In genomic region chr6:41053056-41053455, GRCh38 we compare ENCODE assay signal across 13 cellular contexts. TPM values are rescaled to one million over a fixed set of nuclear protein-coding genes. Genes with fewer than 3 reads are reported as not detected.
A peak's percentile ranks its signal among the peaks of the same experiment; 100 is the strongest.
DNase-seq lines count a peak whose midpoint lies in the region; ATAC-seq and TF ChIP-seq lines count a peak whose summit lies in the region.
"Had no signal": no experiment of that assay in that cellular context is flagged by ENCODE, and none has a peak within 500 bp of the region (broad histone marks: within the 10 kb centered on the region; RNA-seq: fewer than 3 reads in every experiment).

Gene APOBEC2, plus strand, starts transcription at chr6:41053202. Its CDS starts 146 bp downstream, at chr6:41053348.

- no peak for ATAC-seq in activated CD4-positive, alpha-beta T cell treated with anti-CD3 and anti-CD28 coated beads for 36 hours
- no peak for ATAC-seq in SK-N-SH treated with all-trans-retinoic acid at 6 μM for 48 hours
- ATAC-seq: activated CD4-positive, CD25-positive, alpha-beta regulatory T cell treated with anti-CD3 and anti-CD28 coated beads, Interleukin-2, amount 50 U/mL, for 24 hours had no signal

- in situ Hi-C loops in GM23248 (cut with MboI), result no loop called here

- no peak for DNase-seq in activated CD4-positive, alpha-beta T cell treated with anti-CD3 and anti-CD28 coated beads for 36 hours
- DNase-seq in activated CD4-positive, alpha-beta T cell treated with anti-CD3 and anti-CD28 coated beads, Interleukin-2, amount 50 U/mL, for 1 hour, result no peak
- no peak for DNase-seq in OCI-LY7 (ENCODE audit: low spot score)
- peak; percentile 25 to 91 for DNase-seq in cardiac muscle cell (ENCODE audit: low read depth in 1 of 2, low spot score in 1 of 2)
- DNase-seq in progenitor cell of endocrine pancreas (ENCODE audit: low spot score, unreplicated experiment), result no peak
- DNase-seq in chondrocyte (ENCODE audit: low spot score), result no peak
- no peak for DNase-seq in GM23248

- WGBS in GM23248 (ENCODE audit: low coverage in 1 of 2, low lambda C conversion rate in 2 of 2, missing lambda C conversion rate in 2 of 2), 2 experiments, result 45 to 62% methylated on average over 5 of the region's 5 CpGs

- H3K4me2 ChIP-seq in OCI-LY7 (ENCODE audit: low read length) (peak within 1 kb of the TSS; percentile 41), GM23248 (ENCODE audit: unreplicated experiment) (no peak within 1 kb of the TSS)

- POLR2A ChIA-PET in activated CD4-positive, alpha-beta T cell treated with anti-CD3 and anti-CD28 coated beads for 36 hours (lab: Charles Lee), result interaction anchor here (0.6 kb wide), 1 partner anchor 143 kb away, joined by 4 read pairs; no protein-coding TSS in a partner anchor
- POLR2A ChIA-PET in OCI-LY7 (lab: Charles Lee), result interaction anchor here (0.6 to 3.2 kb wide), 2 partner anchors 17 to 19 kb away, joined by 3 to 13 read pairs; partner anchors contain the start of genes NFYA and OARD1

- H3K27ac ChIP-seq in OCI-LY7 (ENCODE audit: low read depth, low read length, poor library complexity, severe bottlenecking), result peak within 1 kb of the TSS; percentile 2
- H3K27ac ChIP-seq in cardiac muscle cell, result peak within 1 kb of the TSS; percentile 94
- H3K27ac ChIP-seq in GM23248, result no peak within 1 kb of the TSS
- H3K27ac ChIP-seq: tibial nerve had no signal

- H3K9ac ChIP-seq in GM23248, result no peak within 1 kb of the TSS

- no peaks in the 10 kb centered on the region for H3F3A ChIP-seq in GM23248 (ENCODE audit: insufficient read depth)

- peaks cover 38% of the 10 kb centered on the region for H3K4me1 ChIP-seq in OCI-LY7 (ENCODE audit: insufficient read depth, low read length, poor library complexity, severe bottlenecking)
- H3K4me1 ChIP-seq in cardiac muscle cell (ENCODE audit: low read depth), result peaks cover 90% of the 10 kb centered on the region
- H3K4me1 ChIP-seq in GM23248 (ENCODE audit: insufficient read depth), result no peaks in the 10 kb centered on the region
- H3K4me1 ChIP-seq: ascending aorta, tibial nerve had no signal

- H3K4me1 Mint-ChIP-seq in activated CD4-positive, alpha-beta T cell treated with anti-CD3 and anti-CD28 coated beads for 36 hours, result peaks cover 17% of the 10 kb centered on the region
- H3K4me1 Mint-ChIP-seq in progenitor cell of endocrine pancreas (ENCODE audit: low read depth) (peaks cover 72% of the 10 kb centered on the region), chondrocyte (ENCODE audit: low read depth) (peaks cover 33% of the 10 kb centered on the region)

- no peaks in the 10 kb centered on the region for H3K36me3 ChIP-seq in OCI-LY7 (ENCODE audit: insufficient read depth, low read length)
- H3K36me3 ChIP-seq in cardiac muscle cell, result no peaks in the 10 kb centered on the region
- H3K36me3 ChIP-seq in GM23248 (ENCODE audit: low read depth), result no peaks in the 10 kb centered on the region
- H3K36me3 ChIP-seq: ascending aorta had no signal

- no peaks in the 10 kb centered on the region for H3K27me3 ChIP-seq in cardiac muscle cell
- no peaks in the 10 kb centered on the region for H3K27me3 ChIP-seq in GM23248 (replicated peaks; ENCODE audit: insufficient read depth)
- H3K27me3 ChIP-seq: ascending aorta, tibial nerve had no signal

- H3K9me3 ChIP-seq in OCI-LY7 (ENCODE audit: low read length), result no peaks in the 10 kb centered on the region
- no peaks in the 10 kb centered on the region for H3K9me3 ChIP-seq in cardiac muscle cell (ENCODE audit: low read depth)
- no peaks in the 10 kb centered on the region for H3K9me3 ChIP-seq in GM23248 (ENCODE audit: low read depth)
- H3K9me3 ChIP-seq: ascending aorta, tibial nerve had no signal

- H4K20me1 ChIP-seq in OCI-LY7 (ENCODE audit: insufficient read depth, low read length) (no peaks in the 10 kb centered on the region), GM23248 (ENCODE audit: insufficient read depth) (no peaks in the 10 kb centered on the region)

- no peaks in the 10 kb centered on the region for H3K79me2 ChIP-seq in OCI-LY7 (ENCODE audit: insufficient read depth, low read depth, low read length)
- H3K79me2 ChIP-seq in GM23248 (ENCODE audit: insufficient read depth), result no peaks in the 10 kb centered on the region

- intact Hi-C loops in activated CD4-positive, alpha-beta T cell treated with anti-CD3 and anti-CD28 coated beads for 36 hours (cut with DNase I, micrococcal nuclease), result no loop called here
- intact Hi-C loops in OCI-LY7 (cut with micrococcal nuclease; ENCODE audit: unreplicated experiment), result no loop called here

- no peaks in the 10 kb centered on the region for H3K27me3 Mint-ChIP-seq in activated CD4-positive, alpha-beta T cell treated with anti-CD3 and anti-CD28 coated beads for 36 hours
- H3K27me3 Mint-ChIP-seq in progenitor cell of endocrine pancreas (no peaks in the 10 kb centered on the region), chondrocyte (ENCODE audit: low read depth) (no peaks in the 10 kb centered on the region)

- peak within 1 kb of the TSS; percentile 70 for H3K27ac Mint-ChIP-seq in activated CD4-positive, alpha-beta T cell treated with anti-CD3 and anti-CD28 coated beads for 36 hours
- H3K27ac Mint-ChIP-seq in progenitor cell of endocrine pancreas (peak within 1 kb of the TSS; percentile 56), chondrocyte (ENCODE audit: unreplicated experiment) (no peak within 1 kb of the TSS)

- no TSS peak for BruUV-seq in OCI-LY7 (replicated peaks; lab: Mats Ljungman, UMichigan)

- H2AFZ ChIP-seq in OCI-LY7 (ENCODE audit: low read length), result peak within 1 kb of the TSS; percentile 60; the same call in 1 of the 2 replicates
- no peak within 1 kb of the TSS for H2AFZ ChIP-seq in GM23248

- H3K9me2 ChIP-seq in OCI-LY7 (ENCODE audit: insufficient read depth, low read length), result no peaks in the 10 kb centered on the region
- H3K9me2 ChIP-seq in GM23248 (ENCODE audit: insufficient read depth), result no peaks in the 10 kb centered on the region

- H3K4me3 ChIP-seq in OCI-LY7 (ENCODE audit: low read depth, low read length, poor library complexity, severe bottlenecking) (peak within 1 kb of the TSS; percentile 7), cardiac muscle cell (peak within 1 kb of the TSS; percentile 18), GM23248 (no peak within 1 kb of the TSS)
- H3K4me3 ChIP-seq: ascending aorta, tibial nerve had no signal

- H3K36me3 Mint-ChIP-seq in activated CD4-positive, alpha-beta T cell treated with anti-CD3 and anti-CD28 coated beads for 36 hours (ENCODE audit: low read depth), result peaks cover 23% of the 10 kb centered on the region
- H3K36me3 Mint-ChIP-seq in progenitor cell of endocrine pancreas (ENCODE audit: insufficient read depth) (no peaks in the 10 kb centered on the region), chondrocyte (ENCODE audit: low read depth) (no peaks in the 10 kb centered on the region)

- no peak for TF ChIP-seq CTCF in OCI-LY7 (conservative IDR thresholded peaks at IDR 0.05; ENCODE audit: low read length)
- TF ChIP-seq CTCF in cardiac muscle cell (IDR thresholded peaks at IDR 0.05; ENCODE audit: low read depth, low read length), result no peak
- TF ChIP-seq CTCF in progenitor cell of endocrine pancreas (IDR thresholded peaks at IDR 0.05; ENCODE audit: unreplicated experiment), result no peak
- TF ChIP-seq CTCF in chondrocyte (IDR thresholded peaks at IDR 0.05), result no peak

- no peaks in the 10 kb centered on the region for H3K9me3 Mint-ChIP-seq in activated CD4-positive, alpha-beta T cell treated with anti-CD3 and anti-CD28 coated beads for 36 hours (ENCODE audit: low read depth)
- H3K9me3 Mint-ChIP-seq in progenitor cell of endocrine pancreas (ENCODE audit: low read depth) (no peaks in the 10 kb centered on the region), chondrocyte (ENCODE audit: low read depth) (no peaks in the 10 kb centered on the region)

- CTCF ChIA-PET in activated CD4-positive, alpha-beta T cell treated with anti-CD3 and anti-CD28 coated beads for 36 hours (lab: Charles Lee), result interaction anchor here (0.8 to 1.7 kb wide), 3 partner anchors 13 to 25 kb away, joined by 3 to 9 read pairs (median 3); partner anchors contain the start of gene UNC5CL
- CTCF ChIA-PET in OCI-LY7 (lab: Charles Lee; ENCODE audit: unreplicated experiment), result no interaction called here

- no peak within 1 kb of the TSS for H3K4me3 Mint-ChIP-seq in activated CD4-positive, alpha-beta T cell treated with anti-CD3 and anti-CD28 coated beads for 36 hours
- H3K4me3 Mint-ChIP-seq in progenitor cell of endocrine pancreas (ENCODE audit: low read depth) (no peak within 1 kb of the TSS), chondrocyte (ENCODE audit: unreplicated experiment) (no peak within 1 kb of the TSS)

TF ChIP-seq in SK-N-SH treated with all-trans-retinoic acid at 6 μM for 48 hours, 23 proteins besides CTCF, POLR2A, EP300 and RAD21 (continues in another document):
- TF ChIP-seq ZNF70 (CRISPR knock-in tag; IDR thresholded peaks at IDR 0.05), result no peak
- no peak for TF ChIP-seq ZC3H10 (CRISPR knock-in tag; IDR thresholded peaks at IDR 0.05)
- no peak for TF ChIP-seq OSR1 (CRISPR knock-in tag; IDR thresholded peaks at IDR 0.05)
- no peak for TF ChIP-seq CREB5 (CRISPR knock-in tag; IDR thresholded peaks at IDR 0.05; ENCODE audit: low read depth)
- TF ChIP-seq ARNTL (CRISPR knock-in tag; IDR thresholded peaks at IDR 0.05; ENCODE audit: borderline replicate concordance, low read depth), result no peak
- TF ChIP-seq RARB (CRISPR knock-in tag; IDR thresholded peaks at IDR 0.05), result no peak
- no peak for TF ChIP-seq ZFP3 (CRISPR knock-in tag; IDR thresholded peaks at IDR 0.05)

RNA-seq across cellular contexts. Expression of gene APOBEC2, which starts in this region (rescaled TPM):
- total RNA-seq in activated CD4-positive, alpha-beta T cell treated with anti-CD3 and anti-CD28 coated beads for 36 hours, result not detected
- total RNA-seq in OCI-LY7 (2014; rRNA removed; shearing (Covaris generic)), result not detected in 2 replicates
- total RNA-seq in OCI-LY7 (2022) (not detected in 2 replicates), cardiac muscle cell (135 and 172 TPM in 2 replicates), progenitor cell of endocrine pancreas (1.2 and 1.4 TPM in 2 replicates), chondrocyte (not detected in 3 replicates)
- polyA plus RNA-seq in cardiac muscle cell (107 and 156 TPM in 2 replicates), GM23248 (2016; fragmentation: Nextera tagmentation; extraction: Ambion mirVana) (not detected in 2 replicates)
- total RNA-seq in GM23248 (2014; rRNA removed; shearing (Covaris generic)), result not detected in 2 replicates
- total RNA-seq: ascending aorta, omental fat pad, tibial nerve had no signal
- polyA plus RNA-seq: AG04450 had no signal

Comparison
In these comparisons a context has a peak if more than half of its experiments do, and no peak if none do; other contexts are left out.
1. RNA of gene APOBEC2 (total RNA-seq): 135 to 172 TPM in cardiac muscle cell; 1.2 to 1.4 TPM in progenitor cell of endocrine pancreas, not detected in activated CD4-positive, alpha-beta T cell treated with anti-CD3 and anti-CD28 coated beads for 36 hours, not detected in OCI-LY7, not detected in chondrocyte and not detected in GM23248; every median in the first group is over 10 times any median in the second.
2. RNA of gene APOBEC2 (polyA plus RNA-seq): 107 to 156 TPM in cardiac muscle cell; not detected in GM23248; every median in the first group is over 100 times any median in the second.
3. DNase-seq: peak in cardiac muscle cell (2 of 2); none in activated CD4-positive, alpha-beta T cell treated with anti-CD3 and anti-CD28 coated beads for 36 hours (single experiment), activated CD4-positive, alpha-beta T cell treated with anti-CD3 and anti-CD28 coated beads, Interleukin-2, amount 50 U/mL, for 1 hour (single experiment), OCI-LY7 (single experiment), progenitor cell of endocrine pancreas (single experiment), chondrocyte (single experiment) and GM23248 (single experiment).